8 cellular contexts compared by ENCODE assay signal in genomic region chr9:70259512-70259802, GRCh38. TPM values are rescaled to one million over a fixed set of nuclear protein-coding genes. Genes with fewer than 3 reads are reported as not detected.
DNase-seq lines count a peak whose midpoint lies in the region; ATAC-seq and TF ChIP-seq lines count a peak whose summit lies in the region.

No MANE protein-coding gene starts in this region.

- H4K20me1 ChIP-seq in BLaER1 treated with 17β-estradiol and CSF1 and Interleukin-3, amounts not matched to agents 10 nM and 100 nM: peaks cover 32 to 55% (median 45%) of the 10 kb centered on the region in 11 experiments; a peak in 20 of 22 replicates

- H3K4me1 Mint-ChIP-seq in natural killer cell treated with Interleukin-12 subunit alpha and Interleukin-12 subunit beta and Interleukin-15 and Interleukin-18, amount 100 ng/mL, for 72 hours (ENCODE audit: low read depth in 2 of 2): peaks cover 39 to 45% of the 10 kb centered on the region in 2 donors

- H3K27ac Mint-ChIP-seq in natural killer cell treated with Interleukin-12 subunit alpha and Interleukin-12 subunit beta and Interleukin-15 and Interleukin-18, amount 100 ng/mL, for 72 hours: peak overlapping the region; percentile 87 to 97

- DNase-seq in LNCaP clone FGC (ENCODE audit: low read depth): no peak
- DNase-seq in dorsolateral prefrontal cortex: no peak
- DNase-seq in natural killer cell treated with Interleukin-12 subunit alpha and Interleukin-12 subunit beta and Interleukin-15 and Interleukin-18, amount 100 ng/mL, for 72 hours (ENCODE audit: low spot score): no peak
- DNase-seq in NCI-H2029 treated with DMSO at 0.1 percent for 48 hours (lab: John Stamatoyannopoulos, UW): no peak
- DNase-seq in activated CD4-positive, CD25-positive, alpha-beta regulatory T cell (lab: John Stamatoyannopoulos, UW): no peak

- no peak for ATAC-seq in natural killer cell treated with Interleukin-12 subunit alpha and Interleukin-12 subunit beta and Interleukin-15 and Interleukin-18, amount 100 ng/mL, for 72 hours
- no peak for ATAC-seq in GM21381 (IDR thresholded peaks at IDR 0.05; ENCODE audit: unreplicated experiment)
- no peak for ATAC-seq in GM19463 (IDR thresholded peaks at IDR 0.05; ENCODE audit: unreplicated experiment)

- peaks cover 43 to 60% (median 49%) of the 10 kb centered on the region in 10 experiments for H3K4me1 ChIP-seq in BLaER1 treated with 17β-estradiol and CSF1 and Interleukin-3, amounts not matched to agents 10 nM and 100 nM

- H3K27me3 Mint-ChIP-seq in natural killer cell treated with Interleukin-12 subunit alpha and Interleukin-12 subunit beta and Interleukin-15 and Interleukin-18, amount 100 ng/mL, for 72 hours: peaks cover 0 to 3% of the 10 kb centered on the region in 2 donors

- H3K4me3 Mint-ChIP-seq in natural killer cell treated with Interleukin-12 subunit alpha and Interleukin-12 subunit beta and Interleukin-15 and Interleukin-18, amount 100 ng/mL, for 72 hours: peak overlapping the region; percentile 93

- peak overlapping the region; percentile 80 to 97 (median 90) for H3K4me3 ChIP-seq in BLaER1 treated with 17β-estradiol and CSF1 and Interleukin-3, amounts not matched to agents 10 nM and 100 nM
- H3K4me3 ChIP-seq in LNCaP clone FGC (ENCODE audit: low read depth, low read length) (peak overlapping the region; percentile 79), dorsolateral prefrontal cortex (peak overlapping the region; percentile 64 to 99 (median 92))

- no peaks in the 10 kb centered on the region; a peak in 3 of 22 replicates for H3K9me3 ChIP-seq in BLaER1 treated with 17β-estradiol and CSF1 and Interleukin-3, amounts not matched to agents 10 nM and 100 nM (replicated peaks in 1 of 11)

- H3K4me2 ChIP-seq in BLaER1 treated with 17β-estradiol and CSF1 and Interleukin-3, amounts not matched to agents 10 nM and 100 nM: peak overlapping the region; percentile 86 to 99 (median 93)

- no peaks in the 10 kb centered on the region for H3K9me3 Mint-ChIP-seq in natural killer cell treated with Interleukin-12 subunit alpha and Interleukin-12 subunit beta and Interleukin-15 and Interleukin-18, amount 100 ng/mL, for 72 hours

- peak overlapping the region; percentile 86 to 95 (median 92) for H3K27ac ChIP-seq in BLaER1 treated with 17β-estradiol and CSF1 and Interleukin-3, amounts not matched to agents 10 nM and 100 nM
- peak overlapping the region in 43 of 59 donors; percentile 73 to 97 (median 91) for H3K27ac ChIP-seq in dorsolateral prefrontal cortex

- H3K27me3 ChIP-seq in BLaER1 treated with 17β-estradiol and CSF1 and Interleukin-3, amounts not matched to agents 10 nM and 100 nM: no peaks in the 10 kb centered on the region
- no peaks in the 10 kb centered on the region for H3K27me3 ChIP-seq in dorsolateral prefrontal cortex

- intact Hi-C loops in dorsolateral prefrontal cortex (cut with DNase I): loop anchor here (5.0 to 10.0 kb wide), 5 partner anchors 155 to 587 kb away; partner anchors contain the start of genes APBA1 (in 1 of the 2), KLF9 (in 1 of the 2) and PTAR1 (in 1 of the 2)

- TF ChIP-seq CTCF in LNCaP clone FGC (IDR thresholded peaks at IDR 0.05; ENCODE audit: control insufficient read depth, extremely low read depth, insufficient read depth) (no peak), dorsolateral prefrontal cortex (IDR thresholded peaks at IDR 0.05 in 54 of 56, conservative IDR thresholded peaks at IDR 0.05 in 2 of 56; ENCODE audit: low read depth in 1 of 56, partially characterized antibody in 56 of 56) (no peak)

- peak overlapping the region; percentile 88 to 97 (median 93) for H3K9ac ChIP-seq in BLaER1 treated with 17β-estradiol and CSF1 and Interleukin-3, amounts not matched to agents 10 nM and 100 nM

- peaks cover 35 to 47% (median 41%) of the 10 kb centered on the region in 11 experiments for H3K36me3 ChIP-seq in BLaER1 treated with 17β-estradiol and CSF1 and Interleukin-3, amounts not matched to agents 10 nM and 100 nM

- peaks cover 28% of the 10 kb centered on the region for H3K36me3 Mint-ChIP-seq in natural killer cell treated with Interleukin-12 subunit alpha and Interleukin-12 subunit beta and Interleukin-15 and Interleukin-18, amount 100 ng/mL, for 72 hours

RNA-seq across cellular contexts. Expression of gene SMC5, which starts 0.7 kb away (rescaled TPM):
- 10 to 100 TPM; 12.0 to 37.3 (median 21.9) TPM for total RNA-seq in dorsolateral prefrontal cortex
- total RNA-seq in natural killer cell treated with Interleukin-12 subunit alpha and Interleukin-12 subunit beta and Interleukin-15 and Interleukin-18, amount 100 ng/mL, for 72 hours: 10 to 100 TPM; 32.6 to 47.1 TPM
